In genomic region chr5:111707624-111708165, GRCh38 we compare ENCODE assay signal across 2 cellular contexts.
TF ChIP-seq lines count a peak whose summit lies in the region.

No MANE protein-coding gene starts in this region.

TF ChIP-seq in HepG2, 621 proteins besides CTCF, POLR2A, EP300 and RAD21:
- TF ChIP-seq, protein P1, sequence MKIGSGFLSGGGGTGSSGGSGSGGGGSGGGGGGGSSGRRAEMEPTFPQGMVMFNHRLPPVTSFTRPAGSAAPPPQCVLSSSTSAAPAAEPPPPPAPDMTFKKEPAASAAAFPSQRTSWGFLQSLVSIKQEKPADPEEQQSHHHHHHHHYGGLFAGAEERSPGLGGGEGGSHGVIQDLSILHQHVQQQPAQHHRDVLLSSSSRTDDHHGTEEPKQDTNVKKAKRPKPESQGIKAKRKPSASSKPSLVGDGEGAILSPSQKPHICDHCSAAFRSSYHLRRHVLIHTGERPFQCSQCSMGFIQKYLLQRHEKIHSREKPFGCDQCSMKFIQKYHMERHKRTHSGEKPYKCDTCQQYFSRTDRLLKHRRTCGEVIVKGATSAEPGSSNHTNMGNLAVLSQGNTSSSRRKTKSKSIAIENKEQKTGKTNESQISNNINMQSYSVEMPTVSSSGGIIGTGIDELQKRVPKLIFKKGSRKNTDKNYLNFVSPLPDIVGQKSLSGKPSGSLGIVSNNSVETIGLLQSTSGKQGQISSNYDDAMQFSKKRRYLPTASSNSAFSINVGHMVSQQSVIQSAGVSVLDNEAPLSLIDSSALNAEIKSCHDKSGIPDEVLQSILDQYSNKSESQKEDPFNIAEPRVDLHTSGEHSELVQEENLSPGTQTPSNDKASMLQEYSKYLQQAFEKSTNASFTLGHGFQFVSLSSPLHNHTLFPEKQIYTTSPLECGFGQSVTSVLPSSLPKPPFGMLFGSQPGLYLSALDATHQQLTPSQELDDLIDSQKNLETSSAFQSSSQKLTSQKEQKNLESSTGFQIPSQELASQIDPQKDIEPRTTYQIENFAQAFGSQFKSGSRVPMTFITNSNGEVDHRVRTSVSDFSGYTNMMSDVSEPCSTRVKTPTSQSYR (CRISPR knock-in tag; IDR thresholded peaks at IDR 0.05; ENCODE audit: borderline replicate concordance), result no peak
- no peak for TF ChIP-seq ZNF280B (CRISPR knock-in tag; IDR thresholded peaks at IDR 0.05; ENCODE audit: borderline replicate concordance)
- no peak for TF ChIP-seq KDM5B (CRISPR knock-in tag; IDR thresholded peaks at IDR 0.05; ENCODE audit: borderline replicate concordance)
- peak; percentile 65 to 86; a peak in 3 of 4 replicates for TF ChIP-seq MAFK (conservative IDR thresholded peaks at IDR 0.05 in 1 of 2, IDR thresholded peaks at IDR 0.05 in 1 of 2; ENCODE audit: low read length in 2 of 2)
- TF ChIP-seq MAFF (IDR thresholded peaks at IDR 0.05; ENCODE audit: low read depth, low read length), result peak; percentile 81
- TF ChIP-seq GZF1 (CRISPR knock-in tag; IDR thresholded peaks at IDR 0.05), result no peak
- TF ChIP-seq, protein P2, sequence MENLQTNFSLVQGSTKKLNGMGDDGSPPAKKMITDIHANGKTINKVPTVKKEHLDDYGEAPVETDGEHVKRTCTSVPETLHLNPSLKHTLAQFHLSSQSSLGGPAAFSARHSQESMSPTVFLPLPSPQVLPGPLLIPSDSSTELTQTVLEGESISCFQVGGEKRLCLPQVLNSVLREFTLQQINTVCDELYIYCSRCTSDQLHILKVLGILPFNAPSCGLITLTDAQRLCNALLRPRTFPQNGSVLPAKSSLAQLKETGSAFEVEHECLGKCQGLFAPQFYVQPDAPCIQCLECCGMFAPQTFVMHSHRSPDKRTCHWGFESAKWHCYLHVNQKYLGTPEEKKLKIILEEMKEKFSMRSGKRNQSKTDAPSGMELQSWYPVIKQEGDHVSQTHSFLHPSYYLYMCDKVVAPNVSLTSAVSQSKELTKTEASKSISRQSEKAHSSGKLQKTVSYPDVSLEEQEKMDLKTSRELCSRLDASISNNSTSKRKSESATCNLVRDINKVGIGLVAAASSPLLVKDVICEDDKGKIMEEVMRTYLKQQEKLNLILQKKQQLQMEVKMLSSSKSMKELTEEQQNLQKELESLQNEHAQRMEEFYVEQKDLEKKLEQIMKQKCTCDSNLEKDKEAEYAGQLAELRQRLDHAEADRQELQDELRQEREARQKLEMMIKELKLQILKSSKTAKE (CRISPR knock-in tag; IDR thresholded peaks at IDR 0.05; ENCODE audit: borderline replicate concordance), result no peak
- TF ChIP-seq SIX1 (CRISPR knock-in tag; IDR thresholded peaks at IDR 0.05; ENCODE audit: borderline replicate concordance), result no peak
- TF ChIP-seq ZBTB7B (CRISPR knock-in tag; IDR thresholded peaks at IDR 0.05), result no peak
- TF ChIP-seq PHF21A (CRISPR knock-in tag; IDR thresholded peaks at IDR 0.05), result no peak
- TF ChIP-seq CREB3 (CRISPR knock-in tag; IDR thresholded peaks at IDR 0.05), result no peak

TF ChIP-seq in K562, 482 proteins besides CTCF, POLR2A, EP300 and RAD21:
- TF ChIP-seq ZNF316 (IDR thresholded peaks at IDR 0.05) (peak; percentile 72), MAFG (tag; conservative IDR thresholded peaks at IDR 0.05) (0 out of 2 replicates have a peak, but pooled peaks have one; percentile 37), PKNOX1 (IDR thresholded peaks at IDR 0.05) (no peak), SMAD3 (CRISPR knock-in tag; conservative IDR thresholded peaks at IDR 0.05) (no peak), MAFF (IDR thresholded peaks at IDR 0.05; ENCODE audit: low read length) (no peak), ZNF583 (CRISPR knock-in tag; IDR thresholded peaks at IDR 0.05) (no peak), C11orf30 (IDR thresholded peaks at IDR 0.05; ENCODE audit: low read depth) (peak; percentile 47; the same call in 1 of the 2 replicates)
